Comparison of ENCODE assay signal across 17 cellular contexts in genomic region chr11:35523351-35523768, GRCh38. TPM values are rescaled to one million over a fixed set of nuclear protein-coding genes. Genes with fewer than 3 reads are reported as not detected.
DNase-seq lines count a peak whose midpoint lies in the region; ATAC-seq and TF ChIP-seq lines count a peak whose summit lies in the region.
"Had no signal": no experiment of that assay in that cellular context is flagged by ENCODE, and none has a peak within 500 bp of the region (broad histone marks: within the 10 kb centered on the region; RNA-seq: fewer than 3 reads in every experiment).

No MANE protein-coding gene starts in this region.

- intact Hi-C loops in left ventricle myocardium inferior (cut with micrococcal nuclease) (no loop called here), Right ventricle myocardium inferior (cut with DNase I) (no loop called here)

- no peak for ATAC-seq in Right ventricle myocardium inferior
- no peak for ATAC-seq in natural killer cell treated with Interleukin-12 subunit alpha and Interleukin-12 subunit beta and Interleukin-15 and Interleukin-18, amount 100 ng/mL, for 72 hours
- ATAC-seq: A549; activated CD8-positive, alpha-beta memory T cell treated with anti-CD3 and anti-CD28 coated beads, Interleukin-2, amount 10 ng/mL, durations not matched to agents 7 days and 5 days; right cardiac atrium had no signal

- peak overlapping the region; percentile 17 for H3K27ac Mint-ChIP-seq in nephron progenitor cell
- no peak overlapping the region for H3K27ac Mint-ChIP-seq in natural killer cell treated with Interleukin-12 subunit alpha and Interleukin-12 subunit beta and Interleukin-15 and Interleukin-18, amount 100 ng/mL, for 72 hours
- H3K27ac Mint-ChIP-seq: activated CD8-positive, alpha-beta memory T cell treated with anti-CD3 and anti-CD28 coated beads, Interleukin-2, amount 10 ng/mL, durations not matched to agents 7 days and 5 days; activated naive CD8-positive, alpha-beta T cell had no signal

- peak overlapping the region; percentile 70 for H3K27ac ChIP-seq in left ventricle myocardium inferior (replicated peaks)
- H3K27ac ChIP-seq: A549, colonic mucosa had no signal

- H3K27me3 Mint-ChIP-seq in nephron progenitor cell (ENCODE audit: low read depth, poor library complexity): peaks cover 10% of the 10 kb centered on the region
- peaks cover 50 to 64% of the 10 kb centered on the region in 2 donors for H3K27me3 Mint-ChIP-seq in natural killer cell treated with Interleukin-12 subunit alpha and Interleukin-12 subunit beta and Interleukin-15 and Interleukin-18, amount 100 ng/mL, for 72 hours

- H3K9me3 ChIP-seq in left ventricle myocardium inferior (replicated peaks): no peaks in the 10 kb centered on the region
- H3K9me3 ChIP-seq: A549, colonic mucosa, gastrocnemius medialis had no signal

- TF ChIP-seq CTCF in left ventricle myocardium inferior (IDR thresholded peaks at IDR 0.05; ENCODE audit: borderline replicate concordance) (no peak), nephron progenitor cell (IDR thresholded peaks at IDR 0.05) (no peak)

- peak overlapping the region; percentile 41 for H3K4me3 Mint-ChIP-seq in nephron progenitor cell
- no peak overlapping the region for H3K4me3 Mint-ChIP-seq in natural killer cell treated with Interleukin-12 subunit alpha and Interleukin-12 subunit beta and Interleukin-15 and Interleukin-18, amount 100 ng/mL, for 72 hours
- H3K4me3 Mint-ChIP-seq: activated CD8-positive, alpha-beta memory T cell treated with anti-CD3 and anti-CD28 coated beads, Interleukin-2, amount 10 ng/mL, durations not matched to agents 7 days and 5 days; activated naive CD8-positive, alpha-beta T cell had no signal

- H3K9me3 Mint-ChIP-seq in nephron progenitor cell: peaks cover 10% of the 10 kb centered on the region
- no peaks in the 10 kb centered on the region for H3K9me3 Mint-ChIP-seq in natural killer cell treated with Interleukin-12 subunit alpha and Interleukin-12 subunit beta and Interleukin-15 and Interleukin-18, amount 100 ng/mL, for 72 hours

- H3K4me1 Mint-ChIP-seq in nephron progenitor cell: peaks cover 42% of the 10 kb centered on the region
- H3K4me1 Mint-ChIP-seq in natural killer cell treated with Interleukin-12 subunit alpha and Interleukin-12 subunit beta and Interleukin-15 and Interleukin-18, amount 100 ng/mL, for 72 hours (ENCODE audit: low read depth in 2 of 2): no peaks in the 10 kb centered on the region
- H3K4me1 Mint-ChIP-seq: activated CD8-positive, alpha-beta memory T cell treated with anti-CD3 and anti-CD28 coated beads, Interleukin-2, amount 10 ng/mL, durations not matched to agents 7 days and 5 days had no signal

- H3K27me3 ChIP-seq in left ventricle myocardium inferior (ENCODE audit: low read depth): peaks cover 92% of the 10 kb centered on the region

- H3K36me3 Mint-ChIP-seq in nephron progenitor cell (ENCODE audit: low read depth): peaks cover 23% of the 10 kb centered on the region
- no peaks in the 10 kb centered on the region for H3K36me3 Mint-ChIP-seq in natural killer cell treated with Interleukin-12 subunit alpha and Interleukin-12 subunit beta and Interleukin-15 and Interleukin-18, amount 100 ng/mL, for 72 hours
- H3K36me3 Mint-ChIP-seq: activated CD8-positive, alpha-beta memory T cell treated with anti-CD3 and anti-CD28 coated beads, Interleukin-2, amount 10 ng/mL, durations not matched to agents 7 days and 5 days had no signal

- H3K4me3 ChIP-seq in left ventricle myocardium inferior: peak overlapping the region; percentile 63
- H3K4me3 ChIP-seq: A549, colonic mucosa, gastrocnemius medialis had no signal

- peaks cover 12% of the 10 kb centered on the region for H3K4me1 ChIP-seq in left ventricle myocardium inferior
- H3K4me1 ChIP-seq: A549, colonic mucosa, gastrocnemius medialis had no signal

- H3K36me3 ChIP-seq in left ventricle myocardium inferior: no peaks in the 10 kb centered on the region
- H3K36me3 ChIP-seq: colonic mucosa, gastrocnemius medialis had no signal

- DNase-seq in left ventricle myocardium inferior (no peak), Right ventricle myocardium inferior (ENCODE audit: missing footprints) (no peak), dedifferentiated amniotic fluid mesenchymal stem cell (ENCODE audit: extremely low spot score) (peak; percentile 63), nephron progenitor cell (no peak), NCI-H2029 (lab: John Stamatoyannopoulos, UW) (no peak), NCI-H1694 (lab: John Stamatoyannopoulos, UW) (no peak)
- DNase-seq in activated CD4-positive, alpha-beta T cell treated with anti-CD3 and anti-CD28 coated beads for 4 hours: no peak
- DNase-seq in natural killer cell treated with Interleukin-12 subunit alpha and Interleukin-12 subunit beta and Interleukin-15 and Interleukin-18, amount 100 ng/mL, for 72 hours (ENCODE audit: low spot score): no peak
- DNase-seq: activated CD8-positive, alpha-beta memory T cell treated with anti-CD3 and anti-CD28 coated beads, Interleukin-2, amount 10 ng/mL, durations not matched to agents 7 days and 5 days; colonic mucosa; DMS 273 treated with DMSO at 0.1 percent for 48 hours; gastrocnemius medialis; NCI-H1436; NCI-H526 treated with DMSO at 0.1 percent for 48 hours; right cardiac atrium had no signal

RNA-seq across cellular contexts. Expression of gene PAMR1, which starts 2.1 kb away (rescaled TPM):
- 12.9 TPM for total RNA-seq in left ventricle myocardium inferior
- 14.5 TPM for total RNA-seq in Right ventricle myocardium inferior
- not detected for total RNA-seq in natural killer cell treated with Interleukin-12 subunit alpha and Interleukin-12 subunit beta and Interleukin-15 and Interleukin-18, amount 100 ng/mL, for 72 hours
- total RNA-seq: activated CD8-positive, alpha-beta memory T cell treated with anti-CD3 and anti-CD28 coated beads, Interleukin-2, amount 10 ng/mL, durations not matched to agents 7 days and 5 days had no signal

Comparison
In these comparisons a context has a peak if more than half of its experiments do, and no peak if none do; other contexts are left out.
1. RNA of gene PAMR1, which starts 2.1 kb away (total RNA-seq): 14.5 TPM in Right ventricle myocardium inferior (single experiment) and 12.9 TPM in left ventricle myocardium inferior (single experiment); not detected in natural killer cell treated with Interleukin-12 subunit alpha and Interleukin-12 subunit beta and Interleukin-15 and Interleukin-18, amount 100 ng/mL, for 72 hours; every median in the first group is over 10 times any median in the second.